ENCODE assay signal across 15 cellular contexts in genomic region chr18:13387856-13388548, GRCh38.
DNase-seq lines count a peak whose midpoint lies in the region; ATAC-seq, FAIRE-seq and TF ChIP-seq lines count a peak whose summit lies in the region.
"Had no signal": no experiment of that assay in that cellular context is flagged by ENCODE, and none has a peak within 500 bp of the region (broad histone marks: within the 10 kb centered on the region; RNA-seq: fewer than 3 reads in every experiment).

No MANE protein-coding gene starts in this region.

- intact Hi-C loops in kidney (cut with DNase I): no loop called here

- no peak for ATAC-seq in GM19397 (IDR thresholded peaks at IDR 0.05; ENCODE audit: unreplicated experiment)
- ATAC-seq: K562 had no signal

- peaks cover 2 to 12% of the 10 kb centered on the region in 2 donors for H3K4me1 ChIP-seq in kidney (ENCODE audit: control insufficient read depth in 1 of 2, insufficient read depth in 1 of 2, low read depth in 1 of 2, low read length in 2 of 2)

- H3K9me3 ChIP-seq in kidney (ENCODE audit: control insufficient read depth in 1 of 2, low read length in 2 of 2): no peaks in the 10 kb centered on the region

- no peak for TF ChIP-seq POLR2A in GM12892 (IDR thresholded peaks at IDR 0.05; ENCODE audit: low read depth, low read length)

- FAIRE-seq in kidney (lab: Jason Lieb, UNC): no peak
- FAIRE-seq in urothelium cell line (lab: Jason Lieb, UNC): peak; percentile 44
- no peak for FAIRE-seq in GM12892 (lab: Jason Lieb, UNC)
- FAIRE-seq: GM12891, K562 had no signal

- no peak for TF ChIP-seq CTCF in kidney (IDR thresholded peaks at IDR 0.05; ENCODE audit: borderline replicate concordance, extremely low read depth, insufficient read depth)

- peak overlapping the region in 1 of 2 donors; percentile 57 for H3K27ac ChIP-seq in kidney (ENCODE audit: low read depth in 2 of 2, low read length in 2 of 2)

- H3K9ac ChIP-seq in kidney (ENCODE audit: low read length in 2 of 2): no peak overlapping the region

- H3K4me3 ChIP-seq in kidney (ENCODE audit: low read length in 2 of 2): no peak overlapping the region
- H3K4me3 ChIP-seq: K562 had no signal

- no peaks in the 10 kb centered on the region for H3K36me3 ChIP-seq in kidney (ENCODE audit: control insufficient read depth in 1 of 2, insufficient read depth in 2 of 2, low read length in 2 of 2)

- peak; percentile 0 for DNase-seq in activated naive CD4-positive, alpha-beta T cell treated with Interleukin-2 at 50 U/mL for 16 hours
- DNase-seq in activated naive CD4-positive, alpha-beta T cell treated with anti-CD3 and anti-CD28 coated beads, Interleukin-2, amount 50 U/mL, for 16 hours: no peak
- peak; percentile 30 for DNase-seq in amniotic stem cell (lab: John Stamatoyannopoulos, UW)
- peak; percentile 47 for DNase-seq in kidney
- DNase-seq in urothelium cell line (ENCODE audit: low spot score): no peak
- no peak for DNase-seq in HUDEP-2 (lab: John Stamatoyannopoulos, UW; ENCODE audit: unreplicated experiment in 76 of 76)
- no peak for DNase-seq in GM12892 (ENCODE audit: insufficient read length)
- DNase-seq: ACHN; DMS79; effector memory CD4-positive, alpha-beta T cell; NCI-H187; NCI-H526 treated with DMSO at 0.1 percent for 48 hours had no signal

Comparison
In these comparisons a context has a peak if more than half of its experiments do, and no peak if none do; other contexts are left out.
1. DNase-seq: peak in activated naive CD4-positive, alpha-beta T cell treated with Interleukin-2 at 50 U/mL for 16 hours (single experiment), amniotic stem cell (single experiment) and kidney (single experiment); none in activated naive CD4-positive, alpha-beta T cell treated with anti-CD3 and anti-CD28 coated beads, Interleukin-2, amount 50 U/mL, for 16 hours (single experiment), urothelium cell line (single experiment), HUDEP-2 (0 of 76) and GM12892 (single experiment).